8 cellular contexts compared by ENCODE assay signal in the genomic region with DNA sequence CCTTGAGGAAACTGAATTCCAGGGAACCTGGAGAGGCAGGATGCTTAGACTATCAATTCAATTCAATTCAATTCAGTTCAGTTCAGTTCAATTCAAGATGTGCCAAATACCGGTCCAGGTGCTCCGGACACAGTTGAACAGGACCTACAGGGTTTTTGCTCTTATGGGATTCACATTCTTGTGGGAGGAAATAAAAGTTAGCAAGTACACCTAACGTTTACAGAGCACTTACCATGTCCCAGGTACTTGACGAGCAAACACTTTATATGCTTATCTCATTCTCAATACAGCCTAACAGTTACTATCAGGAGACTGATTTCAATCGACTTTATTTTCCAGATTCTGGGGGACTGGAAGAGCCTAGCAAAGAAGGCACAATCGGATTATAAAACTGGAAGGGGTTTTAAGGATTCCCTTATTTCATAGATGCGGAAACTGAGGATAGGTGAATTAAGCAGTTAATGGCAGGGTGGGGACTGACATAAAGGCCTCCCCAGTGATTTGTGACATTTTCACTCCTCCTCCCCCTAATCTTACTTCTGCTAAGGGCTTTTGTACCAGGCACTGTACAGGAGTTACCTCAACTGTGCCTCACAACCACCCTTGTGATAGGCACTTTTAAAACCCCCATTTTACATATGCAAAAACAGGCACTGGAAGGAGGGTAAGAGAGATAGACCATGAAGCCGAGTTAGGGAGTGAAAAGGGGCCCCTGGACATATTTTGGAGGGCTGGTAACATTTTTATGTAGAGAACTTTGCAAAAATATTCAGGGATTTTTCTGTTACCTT. TPM values are rescaled to one million over a fixed set of nuclear protein-coding genes. Genes with fewer than 3 reads are reported as not detected.
A peak's percentile ranks its signal among the peaks of the same experiment; 100 is the strongest.
DNase-seq lines count a peak whose midpoint lies in the region; ATAC-seq and TF ChIP-seq lines count a peak whose summit lies in the region.

No MANE protein-coding gene starts in this region.

- H3K4me1 Mint-ChIP-seq in HFFc6 (ENCODE audit: low read depth): peaks cover 57% of the 10 kb centered on the region

- peaks cover 5% of the 10 kb centered on the region; the same call in 1 of the 2 replicates for H3K36me3 Mint-ChIP-seq in HFFc6 (ENCODE audit: low read depth)

- H3K36me3 ChIP-seq in muscle layer of duodenum (ENCODE audit: control insufficient read depth in 1 of 2, insufficient read depth in 2 of 2, low read length in 2 of 2): no peaks in the 10 kb centered on the region

- CTCF ChIA-PET in AG04450 (lab: Charles Lee): interaction anchor here (3.0 kb wide), 1 partner anchor 20 kb away, joined by 20 read pairs; no protein-coding TSS in a partner anchor

- no peaks in the 10 kb centered on the region for H3K27me3 Mint-ChIP-seq in HFFc6 (ENCODE audit: insufficient read depth)

- peak overlapping the region; percentile 83 for H3K27ac Mint-ChIP-seq in HFFc6

- H3K9me3 Mint-ChIP-seq in HFFc6: no peaks in the 10 kb centered on the region

- POLR2A ChIA-PET in AG04450 (lab: Yijun Ruan, JAX): interaction anchor here (1.4 kb wide), 1 partner anchor 33 kb away, joined by 5 read pairs; the partner anchor contains the start of gene VPS35L

- no peak overlapping the region for H3K27ac ChIP-seq in AG04450 (ENCODE audit: low read depth, low read length)
- H3K27ac ChIP-seq in muscle layer of duodenum (ENCODE audit: low read length): peak overlapping the region; percentile 90

- in situ Hi-C loops in astrocyte of the cerebellum (cut with HindIII; ENCODE audit: low sequenced_read_pairs): no loop called here

- H3K4me1 ChIP-seq in muscle layer of duodenum (ENCODE audit: control insufficient read depth in 1 of 2, insufficient read depth in 2 of 2, low read length in 2 of 2): peaks cover 0 to 32% of the 10 kb centered on the region in 2 donors

- TF ChIP-seq CTCF in AG04450 (IDR thresholded peaks at IDR 0.05; ENCODE audit: low read depth, low read length) (no peak), HFFc6 (IDR thresholded peaks at IDR 0.05) (no peak), astrocyte of the cerebellum (IDR thresholded peaks at IDR 0.05; ENCODE audit: low read depth, low read length, missing control alignments) (no peak)

- peak overlapping the region; percentile 93; the same call in 1 of the 2 replicates for H3K4me3 Mint-ChIP-seq in HFFc6

- H3K9me3 ChIP-seq in AG04450 (ENCODE audit: control insufficient read depth, insufficient read depth, low read length) (no peaks in the 10 kb centered on the region; the same call in 1 of the 2 replicates), muscle layer of duodenum (ENCODE audit: control insufficient read depth in 1 of 2, low read length in 2 of 2) (no peaks in the 10 kb centered on the region)

- H3K4me3 ChIP-seq in AG04450 (ENCODE audit: low read depth, low read length) (peak overlapping the region; percentile 88), astrocyte of the cerebellum (ENCODE audit: low read depth, low read length) (peak overlapping the region; percentile 73), muscle layer of duodenum (ENCODE audit: low read depth in 1 of 2, low read length in 2 of 2) (peak overlapping the region; percentile 85 to 95)

- DNase-seq in AG04450 (ENCODE audit: low read depth, low spot score) (no peak), HFFc6 (no peak), astrocyte of the cerebellum (ENCODE audit: low read depth) (no peak), NCI-H2107 (lab: John Stamatoyannopoulos, UW) (no peak), AML-193 (lab: John Stamatoyannopoulos, UW) (no peak)

- no peak for ATAC-seq in GM18517 (IDR thresholded peaks at IDR 0.05; ENCODE audit: unreplicated experiment)
- ATAC-seq in GM18502 (IDR thresholded peaks at IDR 0.05; ENCODE audit: poor library complexity, unreplicated experiment): no peak

- H3K27me3 ChIP-seq in AG04450 (ENCODE audit: control insufficient read depth, insufficient read depth, low read length): no peaks in the 10 kb centered on the region
- H3K27me3 ChIP-seq in muscle layer of duodenum (ENCODE audit: low read depth, low read length): no peaks in the 10 kb centered on the region

RNA-seq across cellular contexts. Expression of gene GDE1, which starts 0.7 kb away (rescaled TPM):
- polyA plus RNA-seq in AG04450 (2011; rRNA removed): 89.7 and 100 TPM in 2 replicates
- 36.1 and 36.8 TPM in 2 replicates for polyA minus RNA-seq in AG04450 (2011; rRNA and poly(A)+ RNA removed)
- 10 to 100 TPM; 61.4 to 91.1 (median 77.1) TPM for total RNA-seq in HFFc6 (2021; fragmentation: NEBNext Ultra II Directional; extraction: Animal tissue kit (Norgen Biotek cat#: 25700))

RNA-seq across cellular contexts. Expression of gene CCP110, which starts 1.2 kb away (rescaled TPM):
- polyA plus RNA-seq in AG04450 (2011; rRNA removed): 6.4 and 8.5 TPM in 2 replicates
- 3.2 and 6.5 TPM in 2 replicates for polyA minus RNA-seq in AG04450 (2011; rRNA and poly(A)+ RNA removed)
- total RNA-seq in HFFc6 (2021; fragmentation: NEBNext Ultra II Directional; extraction: Animal tissue kit (Norgen Biotek cat#: 25700)): 10 to 100 TPM; 12.7 to 18.2 (median 16.5) TPM

RNA-seq across cellular contexts. Expression of gene VPS35L, which starts 32.9 kb away (rescaled TPM):
- 67.1 and 77.8 TPM in 2 replicates for polyA plus RNA-seq in AG04450 (2011; rRNA removed)
- 90.3 and 146 TPM in 2 replicates for polyA minus RNA-seq in AG04450 (2011; rRNA and poly(A)+ RNA removed)
- total RNA-seq in HFFc6 (2021; fragmentation: NEBNext Ultra II Directional; extraction: Animal tissue kit (Norgen Biotek cat#: 25700)): 10 to 100 TPM; 65.6 to 81.9 (median 76.8) TPM
